22 cellular contexts compared by ENCODE assay signal in the genomic region with DNA sequence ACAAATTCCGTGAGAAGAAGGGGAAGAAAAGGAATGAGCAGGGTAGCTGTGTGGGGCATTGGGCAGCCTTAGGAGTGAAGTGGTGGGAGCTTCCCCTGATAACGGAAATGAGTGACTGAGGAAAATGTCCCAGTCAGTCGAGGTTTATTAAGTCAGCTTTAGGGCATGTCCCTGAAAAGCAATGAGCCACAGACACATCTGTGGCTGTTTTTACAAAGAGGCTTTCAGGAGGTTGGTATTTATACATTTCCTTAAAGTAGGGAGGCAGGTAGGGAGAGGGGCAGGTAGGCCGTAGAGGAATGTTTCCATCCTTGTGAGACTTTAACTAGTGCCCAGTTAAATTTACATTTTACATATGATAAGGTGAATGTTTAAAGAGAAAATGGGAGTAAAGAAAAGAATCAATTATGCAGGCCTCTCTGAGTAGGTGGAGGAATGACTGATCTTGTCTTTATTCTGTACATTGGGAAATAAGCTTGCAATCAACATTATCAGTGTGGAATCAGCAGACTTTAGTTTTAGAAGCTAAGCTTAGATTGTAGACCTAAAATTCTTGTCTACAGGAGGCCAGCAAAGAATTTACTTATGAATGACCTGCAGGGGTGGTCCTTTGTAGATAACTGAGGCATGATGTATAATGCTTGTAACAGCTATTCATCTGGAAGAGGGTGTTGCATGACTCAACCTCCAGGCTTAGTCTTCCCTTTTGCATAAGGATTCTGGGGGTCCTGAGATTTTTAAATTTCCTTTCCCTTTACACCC. TPM values are rescaled to one million over a fixed set of nuclear protein-coding genes. Genes with fewer than 3 reads are reported as not detected.
"Had no signal": no experiment of that assay in that cellular context is flagged by ENCODE, and none has a peak within 500 bp of the region (broad histone marks: within the 10 kb centered on the region; RNA-seq: fewer than 3 reads in every experiment).

No MANE protein-coding gene starts in this region.

- H3K4me1 Mint-ChIP-seq: activated CD4-positive, alpha-beta T cell treated with anti-CD3 and anti-CD28 coated beads, Interleukin-2, amount 10 ng/mL, durations not matched to agents 24 days and 14 days; activated naive CD8-positive, alpha-beta T cell treated with anti-CD3 and anti-CD28 coated beads, Interleukin-2, amount 50 U/mL, for 24 hours; central memory CD8-positive, alpha-beta T cell had no signal

- H3K9me3 Mint-ChIP-seq: activated T-helper 2 cell treated with anti-CD3 and anti-CD28 coated beads, Interferon-gamma antibody, Interleukin-2, Interleukin-4, amounts not matched to agents 10 μg/mL and 5 μg/mL and 100 μg/mL, durations not matched to agents 14 hours and 24 hours and 36 hours; central memory CD8-positive, alpha-beta T cell had no signal

- H3K27ac ChIP-seq: gastroesophageal sphincter, heart left ventricle had no signal

- H3K4me1 ChIP-seq: heart left ventricle had no signal

- H3K9me3 ChIP-seq: gastroesophageal sphincter had no signal

- H3K27me3 ChIP-seq: gastroesophageal sphincter, heart left ventricle had no signal

- H3K4me3 ChIP-seq: gastroesophageal sphincter, heart left ventricle, lung had no signal

- H3K4me3 Mint-ChIP-seq: activated CD4-positive, alpha-beta T cell treated with anti-CD3 and anti-CD28 coated beads, Interleukin-2, amount 10 ng/mL, durations not matched to agents 24 days and 14 days; activated CD8-positive, alpha-beta T cell treated with anti-CD3 and anti-CD28 coated beads for 36 hours; activated naive CD8-positive, alpha-beta T cell treated with anti-CD3 and anti-CD28 coated beads, Interleukin-2, amount 50 U/mL, for 24 hours; central memory CD8-positive, alpha-beta T cell; nephron progenitor cell had no signal

- H3K36me3 ChIP-seq: gastroesophageal sphincter, heart left ventricle had no signal

- H3K27ac Mint-ChIP-seq: activated CD4-positive, alpha-beta T cell treated with anti-CD3 and anti-CD28 coated beads, Interleukin-2, amount 10 ng/mL, durations not matched to agents 24 days and 14 days; activated CD8-positive, alpha-beta T cell treated with anti-CD3 and anti-CD28 coated beads for 36 hours; activated naive CD8-positive, alpha-beta T cell treated with anti-CD3 and anti-CD28 coated beads, Interleukin-2, amount 50 U/mL, for 24 hours; activated T-helper 2 cell treated with anti-CD3 and anti-CD28 coated beads, Interferon-gamma antibody, Interleukin-2, Interleukin-4, amounts not matched to agents 10 μg/mL and 5 μg/mL and 100 μg/mL, durations not matched to agents 14 hours and 24 hours and 36 hours; nephron progenitor cell had no signal

- H3K27me3 Mint-ChIP-seq: activated CD4-positive, alpha-beta T cell treated with anti-CD3 and anti-CD28 coated beads, Interleukin-2, amount 10 ng/mL, durations not matched to agents 24 days and 14 days had no signal

- DNase-seq: activated CD4-positive, alpha-beta T cell treated with anti-CD3 and anti-CD28 coated beads, Interleukin-2, amount 10 ng/mL, durations not matched to agents 24 days and 14 days; activated CD4-positive, CD25-positive, alpha-beta regulatory T cell; activated CD8-positive, alpha-beta T cell treated with anti-CD3 and anti-CD28 coated beads for 36 hours; activated naive CD4-positive, alpha-beta T cell treated with Interleukin-2 at 50 U/mL for 16 hours; activated naive CD8-positive, alpha-beta T cell treated with anti-CD3 and anti-CD28 coated beads, Interleukin-2, amount 50 U/mL, for 24 hours; activated T-cell treated with anti-CD3 and anti-CD28 coated beads, Interleukin-2, amount 50 U/mL, for 1 hour; aorta; cortex of kidney; heart left ventricle; islet precursor cell; midbrain; nephron progenitor cell; occipital lobe; retina; stimulated activated CD8-positive, alpha-beta memory T cell treated with anti-CD3 and anti-CD28 coated beads, Interleukin-4, amount 100 ng/mL, for 48 hours had no signal

- ATAC-seq: activated CD8-positive, alpha-beta T cell treated with anti-CD3 and anti-CD28 coated beads for 36 hours; activated naive CD8-positive, alpha-beta T cell treated with anti-CD3 and anti-CD28 coated beads, Interleukin-2, amount 50 U/mL, for 24 hours; gastroesophageal sphincter; heart left ventricle; left lobe of liver had no signal

RNA-seq across cellular contexts. Expression of a gene that starts 18.5 kb away (rescaled TPM):
- total RNA-seq: activated CD4-positive, alpha-beta T cell treated with anti-CD3 and anti-CD28 coated beads, Interleukin-2, amount 10 ng/mL, durations not matched to agents 24 days and 14 days; activated CD8-positive, alpha-beta T cell treated with anti-CD3 and anti-CD28 coated beads for 36 hours; activated T-helper 2 cell treated with anti-CD3 and anti-CD28 coated beads, Interferon-gamma antibody, Interleukin-2, Interleukin-4, amounts not matched to agents 10 μg/mL and 5 μg/mL and 100 μg/mL, durations not matched to agents 14 hours and 24 hours and 36 hours; esophagus mucosa; heart left ventricle; left lobe of liver; lung; ureter had no signal
